ENCODE assay signal across 8 cellular contexts in the genomic region with DNA sequence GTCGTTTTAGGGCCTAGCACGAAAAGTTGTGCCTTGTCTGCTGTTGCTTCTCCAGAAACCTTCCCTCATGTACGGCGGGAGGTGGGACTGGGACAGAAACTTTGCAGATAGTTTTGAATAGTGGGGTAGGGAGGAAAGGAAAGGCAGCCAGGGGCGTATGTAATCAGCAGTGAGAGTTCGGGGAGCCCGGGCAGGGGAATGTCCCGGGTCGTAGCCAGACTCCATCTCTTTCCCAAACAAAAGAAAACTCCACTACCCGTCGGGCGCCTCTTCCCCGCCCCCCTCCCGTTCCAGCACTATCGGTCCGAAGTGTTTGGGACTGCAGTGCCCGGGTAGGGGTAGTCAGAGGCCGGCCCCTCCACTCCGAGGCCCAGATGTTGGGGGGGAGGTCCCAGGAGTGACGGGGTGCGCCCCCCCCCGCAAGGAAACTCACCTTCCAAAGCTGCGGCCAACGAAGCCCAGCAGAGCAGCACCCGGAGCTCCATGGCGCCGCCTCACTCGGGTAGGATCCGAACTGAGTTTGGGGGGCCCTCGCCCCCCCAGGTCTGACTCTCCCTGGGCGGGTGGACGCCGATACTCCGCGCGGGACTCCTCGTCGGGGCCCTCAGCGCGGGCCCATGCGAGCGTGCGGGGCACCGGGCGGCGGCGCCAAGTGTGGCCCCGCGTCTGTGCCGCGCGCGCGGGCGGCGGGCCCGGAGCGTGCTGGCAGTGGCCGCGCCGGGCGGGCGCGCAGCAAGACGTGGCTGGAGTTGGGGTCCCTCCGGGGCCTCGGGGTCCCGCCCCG. TPM values are rescaled to one million over a fixed set of nuclear protein-coding genes. Genes with fewer than 3 reads are reported as not detected.
A peak's percentile ranks its signal among the peaks of the same experiment; 100 is the strongest.
DNase-seq lines count a peak whose midpoint lies in the region; ATAC-seq and TF ChIP-seq lines count a peak whose summit lies in the region.

No MANE protein-coding gene starts in this region.

- H3K9me2 ChIP-seq in hepatocyte (replicated peaks; ENCODE audit: insufficient read depth) (no peaks in the 10 kb centered on the region), OCI-LY7 (ENCODE audit: insufficient read depth, low read length) (no peaks in the 10 kb centered on the region)

- H3K4me2 ChIP-seq in hepatocyte (peak overlapping the region; percentile 97), skeletal muscle satellite cell (ENCODE audit: low read length) (peak overlapping the region; percentile 87), OCI-LY7 (ENCODE audit: low read length) (no peak overlapping the region)

- intact Hi-C loops in OCI-LY7 (cut with micrococcal nuclease; ENCODE audit: unreplicated experiment), result no loop called here

- peak; percentile 57 for ATAC-seq in activated CD8-positive, alpha-beta T cell treated with anti-CD3 and anti-CD28 coated beads, Interleukin-2, amount 10 ng/mL, durations not matched to agents 7 days and 5 days
- no peak for ATAC-seq in GM21825 (IDR thresholded peaks at IDR 0.05; ENCODE audit: unreplicated experiment)

- no peaks in the 10 kb centered on the region for H3K27me3 ChIP-seq in HAP-1 (ENCODE audit: low read depth)
- H3K27me3 ChIP-seq in hepatocyte, result no peaks in the 10 kb centered on the region
- H3K27me3 ChIP-seq in skeletal muscle satellite cell (ENCODE audit: control insufficient read depth, insufficient read depth, low read length), result no peaks in the 10 kb centered on the region

- no peaks in the 10 kb centered on the region for H3K9me3 ChIP-seq in HAP-1
- no peaks in the 10 kb centered on the region for H3K9me3 ChIP-seq in hepatocyte (ENCODE audit: low read depth)
- no peaks in the 10 kb centered on the region for H3K9me3 ChIP-seq in skeletal muscle satellite cell (replicated peaks; ENCODE audit: low read length)
- no peaks in the 10 kb centered on the region for H3K9me3 ChIP-seq in OCI-LY7 (ENCODE audit: low read length)

- no peaks in the 10 kb centered on the region for H3K36me3 Mint-ChIP-seq in activated CD8-positive, alpha-beta T cell treated with anti-CD3 and anti-CD28 coated beads, Interleukin-2, amount 10 ng/mL, durations not matched to agents 7 days and 5 days (ENCODE audit: low read depth)

- peak overlapping the region; percentile 6 for H3K4me3 Mint-ChIP-seq in activated CD8-positive, alpha-beta T cell treated with anti-CD3 and anti-CD28 coated beads, Interleukin-2, amount 10 ng/mL, durations not matched to agents 7 days and 5 days

- no peak for TF ChIP-seq CTCF in hepatocyte (IDR thresholded peaks at IDR 0.05; ENCODE audit: poor library complexity)
- no peak for TF ChIP-seq CTCF in OCI-LY7 (conservative IDR thresholded peaks at IDR 0.05; ENCODE audit: low read length)

- peaks cover 39% of the 10 kb centered on the region for H3K27me3 Mint-ChIP-seq in activated CD8-positive, alpha-beta T cell treated with anti-CD3 and anti-CD28 coated beads, Interleukin-2, amount 10 ng/mL, durations not matched to agents 7 days and 5 days (ENCODE audit: low read depth)

- H3K4me1 ChIP-seq in HAP-1 (peaks cover 6% of the 10 kb centered on the region; the same call in 1 of the 2 replicates), hepatocyte (ENCODE audit: insufficient read depth) (peaks cover 25% of the 10 kb centered on the region), skeletal muscle satellite cell (ENCODE audit: control insufficient read depth, insufficient read depth, low read length) (peaks cover 21% of the 10 kb centered on the region), OCI-LY7 (ENCODE audit: insufficient read depth, low read length, poor library complexity, severe bottlenecking) (no peaks in the 10 kb centered on the region)

- peaks cover 36% of the 10 kb centered on the region for H4K20me1 ChIP-seq in hepatocyte (ENCODE audit: insufficient read depth, poor library complexity, severe bottlenecking)
- H4K20me1 ChIP-seq in OCI-LY7 (ENCODE audit: insufficient read depth, low read length), result no peaks in the 10 kb centered on the region

- no peak overlapping the region for H3K27ac Mint-ChIP-seq in activated CD8-positive, alpha-beta T cell treated with anti-CD3 and anti-CD28 coated beads, Interleukin-2, amount 10 ng/mL, durations not matched to agents 7 days and 5 days

- BruUV-seq in OCI-LY7 (replicated peaks; lab: Mats Ljungman, UMichigan), result no TSS peak

- 1% methylated on average over 34 of the region's 69 CpGs for WGBS in hepatocyte (ENCODE audit: low lambda C conversion rate, missing lambda C conversion rate)

- H3K79me2 ChIP-seq in hepatocyte (peaks cover 64% of the 10 kb centered on the region), OCI-LY7 (ENCODE audit: insufficient read depth, low read depth, low read length) (no peaks in the 10 kb centered on the region)

- H3K4me3 ChIP-seq in HAP-1 (peak overlapping the region; percentile 76), hepatocyte (peak overlapping the region; percentile 41), skeletal muscle satellite cell (ENCODE audit: low read length) (peak overlapping the region; percentile 90), OCI-LY7 (ENCODE audit: low read depth, low read length, poor library complexity, severe bottlenecking) (no peak overlapping the region)

- POLR2A ChIA-PET in activated CD8-positive, alpha-beta T cell treated with anti-CD3 and anti-CD28 coated beads, Interleukin-2, amount 10 ng/mL, durations not matched to agents 7 days and 5 days (lab: Charles Lee), result no interaction called here
- POLR2A ChIA-PET in OCI-LY7 (lab: Charles Lee), result no interaction called here

- no peaks in the 10 kb centered on the region for H3K9me3 Mint-ChIP-seq in activated CD8-positive, alpha-beta T cell treated with anti-CD3 and anti-CD28 coated beads, Interleukin-2, amount 10 ng/mL, durations not matched to agents 7 days and 5 days (ENCODE audit: insufficient read depth)

- H2AFZ ChIP-seq in hepatocyte (peak overlapping the region; percentile 77), OCI-LY7 (ENCODE audit: low read length) (no peak overlapping the region)

- peak overlapping the region; percentile 85 for H3K9ac ChIP-seq in skeletal muscle satellite cell (ENCODE audit: low read depth, low read length)

- H3K36me3 ChIP-seq in HAP-1 (replicated peaks), result peaks cover 22% of the 10 kb centered on the region
- H3K36me3 ChIP-seq in hepatocyte (replicated peaks; ENCODE audit: insufficient read depth, low read depth), result no peaks in the 10 kb centered on the region
- peaks cover 18% of the 10 kb centered on the region for H3K36me3 ChIP-seq in skeletal muscle satellite cell (ENCODE audit: insufficient read depth, low read length)
- no peaks in the 10 kb centered on the region for H3K36me3 ChIP-seq in OCI-LY7 (ENCODE audit: insufficient read depth, low read length)

- H3K4me1 Mint-ChIP-seq in activated CD8-positive, alpha-beta T cell treated with anti-CD3 and anti-CD28 coated beads, Interleukin-2, amount 10 ng/mL, durations not matched to agents 7 days and 5 days (ENCODE audit: low read depth), result peaks cover 25% of the 10 kb centered on the region

- peak overlapping the region; percentile 64 for H3K27ac ChIP-seq in hepatocyte
- no peak overlapping the region for H3K27ac ChIP-seq in OCI-LY7 (ENCODE audit: low read depth, low read length, poor library complexity, severe bottlenecking)

- in situ Hi-C loops in HAP-1 (cut with MboI; ENCODE audit: low sequenced_read_pairs), result no loop called here

- CTCF ChIA-PET in activated CD8-positive, alpha-beta T cell treated with anti-CD3 and anti-CD28 coated beads, Interleukin-2, amount 10 ng/mL, durations not matched to agents 7 days and 5 days (lab: Charles Lee), result interaction anchor here (1.6 kb wide), 1 partner anchor 26 kb away, joined by 6 read pairs; a partner anchor contains a TSS
- CTCF ChIA-PET in OCI-LY7 (lab: Charles Lee; ENCODE audit: unreplicated experiment), result no interaction called here

- DNase-seq in HAP-1 (ENCODE audit: low spot score in 2 of 2), result peak in 1 of 2 experiments; percentile 45
- DNase-seq in activated CD8-positive, alpha-beta T cell treated with anti-CD3 and anti-CD28 coated beads, Interleukin-2, amount 10 ng/mL, durations not matched to agents 7 days and 5 days, result no peak
- DNase-seq in hepatocyte (ENCODE audit: low spot score), result no peak
- no peak for DNase-seq in OCI-LY7 (ENCODE audit: low spot score)
- no peak for DNase-seq in superior temporal gyrus (ENCODE audit: extremely low spot score)
- DNase-seq in medulla oblongata (ENCODE audit: extremely low spot score), result no peak

RNA-seq across cellular contexts. Expression of a gene that starts 0.6 kb away (rescaled TPM):
- 1 to 10 TPM; 1.5 to 1.9 TPM for total RNA-seq in activated CD8-positive, alpha-beta T cell treated with anti-CD3 and anti-CD28 coated beads, Interleukin-2, amount 10 ng/mL, durations not matched to agents 7 days and 5 days
- total RNA-seq in hepatocyte (57.9 and 61.1 TPM in 2 replicates), OCI-LY7 (2022) (7.3 and 8.0 TPM in 2 replicates)
- 47.2 and 51.6 TPM in 2 replicates for polyA plus RNA-seq in hepatocyte
- total RNA-seq in skeletal muscle satellite cell (2012; rRNA removed), result 13.1 and 14.4 TPM in 2 replicates
- total RNA-seq in OCI-LY7 (2014; rRNA removed; shearing (Covaris generic)), result 4.2 and 5.6 TPM in 2 replicates

RNA-seq across cellular contexts. Expression of a gene that starts 25.8 kb away (rescaled TPM):
- total RNA-seq in activated CD8-positive, alpha-beta T cell treated with anti-CD3 and anti-CD28 coated beads, Interleukin-2, amount 10 ng/mL, durations not matched to agents 7 days and 5 days, result 10 to 100 TPM; 28.3 to 29.5 TPM
- 15.4 and 21.3 TPM in 2 replicates for total RNA-seq in hepatocyte
- polyA plus RNA-seq in hepatocyte, result 17.1 and 23.5 TPM in 2 replicates
- 12.9 and 18.6 TPM in 2 replicates for total RNA-seq in skeletal muscle satellite cell (2012; rRNA removed)
- 15.7 and 17.0 TPM in 2 replicates for total RNA-seq in OCI-LY7 (2014; rRNA removed; shearing (Covaris generic))
- 21.1 and 25.6 TPM in 2 replicates for total RNA-seq in OCI-LY7 (2022)

RNA-seq across cellular contexts. Expression of a gene that starts 40.4 kb away (rescaled TPM):
- total RNA-seq in activated CD8-positive, alpha-beta T cell treated with anti-CD3 and anti-CD28 coated beads, Interleukin-2, amount 10 ng/mL, durations not matched to agents 7 days and 5 days, result 10 to 100 TPM; 25.5 to 28.6 TPM
- total RNA-seq in hepatocyte (54.0 and 57.5 TPM in 2 replicates), OCI-LY7 (2022) (1.8 and 3.1 TPM in 2 replicates)
- polyA plus RNA-seq in hepatocyte, result 70.3 and 98.9 TPM in 2 replicates
- total RNA-seq in skeletal muscle satellite cell (2012; rRNA removed), result 76.2 and 107 TPM in 2 replicates
- 2.2 and 3.3 TPM in 2 replicates for total RNA-seq in OCI-LY7 (2014; rRNA removed; shearing (Covaris generic))

RNA-seq across cellular contexts. Expression of a gene that starts 48.2 kb away (rescaled TPM):
- total RNA-seq in activated CD8-positive, alpha-beta T cell treated with anti-CD3 and anti-CD28 coated beads, Interleukin-2, amount 10 ng/mL, durations not matched to agents 7 days and 5 days, result 100 to 1,000 TPM; 273 to 292 TPM
- total RNA-seq in hepatocyte, result 35.8 and 49.1 TPM in 2 replicates
- 91.7 and 135 TPM in 2 replicates for polyA plus RNA-seq in hepatocyte
- 33.4 and 37.5 TPM in 2 replicates for total RNA-seq in skeletal muscle satellite cell (2012; rRNA removed)
- 154 and 174 TPM in 2 replicates for total RNA-seq in OCI-LY7 (2014; rRNA removed; shearing (Covaris generic))
- 247 and 264 TPM in 2 replicates for total RNA-seq in OCI-LY7 (2022)

Comparison
In these comparisons a context has a peak if more than half of its experiments do, and no peak if none do; other contexts are left out.
1. RNA of a gene that starts 40.4 kb away (total RNA-seq): 54.0 to 57.5 TPM in hepatocyte and 25.5 to 28.6 TPM in activated CD8-positive, alpha-beta T cell treated with anti-CD3 and anti-CD28 coated beads, Interleukin-2, amount 10 ng/mL, durations not matched to agents 7 days and 5 days; 1.8 to 3.3 TPM in OCI-LY7; every median in the first group is over 4 times any median in the second.